Comparison of ENCODE assay signal across 13 cellular contexts in the genomic region with DNA sequence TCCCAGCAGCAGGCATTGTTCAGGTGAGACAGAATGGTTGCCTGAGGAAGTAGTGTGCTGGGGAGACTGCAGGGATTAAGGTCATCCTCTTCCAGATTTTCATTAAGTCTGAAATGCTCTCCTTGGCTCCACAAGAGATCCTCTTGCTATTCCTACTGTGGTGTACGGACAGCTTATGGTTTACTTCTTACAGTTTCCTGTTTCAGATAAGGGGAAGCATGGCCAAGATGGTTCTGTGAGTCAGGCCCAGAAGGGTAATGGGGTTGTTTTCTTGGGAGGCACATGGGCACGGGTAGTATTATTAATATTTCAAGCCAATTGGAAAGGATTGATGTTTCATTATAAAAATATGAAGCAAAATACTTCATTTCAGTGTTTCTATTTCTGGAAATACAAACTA. TPM values are rescaled to one million over a fixed set of nuclear protein-coding genes. Genes with fewer than 3 reads are reported as not detected.
DNase-seq lines count a peak whose midpoint lies in the region; ATAC-seq and TF ChIP-seq lines count a peak whose summit lies in the region.
"Had no signal": no experiment of that assay in that cellular context is flagged by ENCODE, and none has a peak within 500 bp of the region (broad histone marks: within the 10 kb centered on the region; RNA-seq: fewer than 3 reads in every experiment).

No MANE protein-coding gene starts in this region.

- peaks cover 27% of the 10 kb centered on the region for H3K4me1 Mint-ChIP-seq in activated CD4-positive, alpha-beta T cell treated with anti-CD3 and anti-CD28 coated beads, Interleukin-2, amount 10 ng/mL, durations not matched to agents 7 days and 5 days
- H3K4me1 Mint-ChIP-seq in mesothelial cell of epicardium = peaks cover 27% of the 10 kb centered on the region

- WGBS in transverse colon (ENCODE audit: low coverage in 1 of 2), 2 donors = 56 to 60% methylated on average over 2 of the region's 2 CpGs

- H3K27me3 ChIP-seq in transverse colon (no peaks in the 10 kb centered on the region), Karpas-422 (ENCODE audit: low read length) (no peaks in the 10 kb centered on the region)

- CTCF ChIA-PET in activated CD4-positive, alpha-beta T cell treated with anti-CD3 and anti-CD28 coated beads, Interleukin-2, amount 10 ng/mL, durations not matched to agents 7 days and 5 days (lab: Charles Lee) = interaction anchor here (1.0 kb wide), 2 partner anchors 15 to 64 kb away, joined by 3 to 4 read pairs; no protein-coding TSS in a partner anchor

- H3K36me3 ChIP-seq in transverse colon (peaks cover 0 to 5% (median 0%) of the 10 kb centered on the region in 4 donors), Karpas-422 (ENCODE audit: insufficient read depth, low read length) (no peaks in the 10 kb centered on the region)

- H3K4me3 ChIP-seq in choroid plexus epithelial cell (ENCODE audit: low read depth, low read length) (no peak overlapping the region), transverse colon (no peak overlapping the region), Karpas-422 (ENCODE audit: low read length) (no peak overlapping the region)

- no peaks in the 10 kb centered on the region for H4K20me1 ChIP-seq in Karpas-422 (ENCODE audit: insufficient read depth, low read depth, low read length)

- H3K9me2 ChIP-seq in Karpas-422 (replicated peaks; ENCODE audit: insufficient read depth, low read length) = no peaks in the 10 kb centered on the region

- H3K79me2 ChIP-seq in Karpas-422 (ENCODE audit: low read length) = no peaks in the 10 kb centered on the region

- no peak overlapping the region for H3K9ac ChIP-seq in Karpas-422 (ENCODE audit: low read length)

- no peak overlapping the region for H2AFZ ChIP-seq in Karpas-422 (ENCODE audit: low read length)

- peak overlapping the region; percentile 62 for H3K27ac Mint-ChIP-seq in activated CD4-positive, alpha-beta T cell treated with anti-CD3 and anti-CD28 coated beads, Interleukin-2, amount 10 ng/mL, durations not matched to agents 7 days and 5 days
- H3K27ac Mint-ChIP-seq in mesothelial cell of epicardium = peak overlapping the region; percentile 82

- TF ChIP-seq EP300 in transverse colon (IDR thresholded peaks at IDR 0.05; ENCODE audit: low read depth) = no peak

- peaks cover 0 to 13% (median 2%) of the 10 kb centered on the region in 4 donors for H3K4me1 ChIP-seq in transverse colon
- peaks cover 6% of the 10 kb centered on the region; the same call in 1 of the 2 replicates for H3K4me1 ChIP-seq in Karpas-422 (ENCODE audit: low read length)

- TF ChIP-seq POLR2A in transverse colon (IDR thresholded peaks at IDR 0.05) = no peak

- DNase-seq in activated CD4-positive, alpha-beta T cell treated with anti-CD3 and anti-CD28 coated beads, Interleukin-2, amount 10 ng/mL, durations not matched to agents 7 days and 5 days = no peak
- no peak for DNase-seq in activated CD4-positive, alpha-beta T cell treated with anti-CD3 and anti-CD28 coated beads, Interleukin-2, amount 50 U/mL, for 1 hour
- DNase-seq in choroid plexus epithelial cell (ENCODE audit: low read depth) = peak; percentile 64
- DNase-seq in mesothelial cell of epicardium (ENCODE audit: low spot score in 2 of 2, unreplicated experiment in 2 of 2) = no peak
- DNase-seq in transverse colon = no peak
- DNase-seq in Karpas-422 = no peak
- no peak for DNase-seq in AG08395 (ENCODE audit: low spot score)
- DNase-seq: activated effector memory CD4-positive, alpha-beta T cell treated with Interleukin-2 at 50 U/mL for 16 hours; effector memory CD4-positive, alpha-beta T cell; NCI-H1436; NK-92 treated with Interleukin-12 subunit alpha and Interleukin-12 subunit beta, amount 100 ng/mL, for 24 hours; posterior cingulate gyrus had no signal

- in situ Hi-C loops in transverse colon (cut with MboI; ENCODE audit: low pct_ligation_motif_present in 1 of 4, low pct_unique_long_range_greater_than_20kb in 1 of 4, low sequenced_read_pairs in 3 of 4) = loop anchor here in 3 of 4 donors (5.0 kb wide), 2 partner anchors 68 to 112 kb away; no protein-coding TSS in a partner anchor

- intact Hi-C loops in transverse colon (cut with DNase I; ENCODE audit: low total_unique reads) = loop anchor here (2.0 to 10.0 kb wide), 2 partner anchors 67 to 115 kb away; no protein-coding TSS in a partner anchor

- no peak for TF ChIP-seq CTCF in choroid plexus epithelial cell (conservative IDR thresholded peaks at IDR 0.05; ENCODE audit: low read depth, low read length)
- TF ChIP-seq CTCF in mesothelial cell of epicardium (IDR thresholded peaks at IDR 0.05; ENCODE audit: unreplicated experiment) = no peak
- no peak for TF ChIP-seq CTCF in transverse colon (IDR thresholded peaks at IDR 0.05)

- no peaks in the 10 kb centered on the region for H3K9me3 Mint-ChIP-seq in activated CD4-positive, alpha-beta T cell treated with anti-CD3 and anti-CD28 coated beads, Interleukin-2, amount 10 ng/mL, durations not matched to agents 7 days and 5 days
- H3K9me3 Mint-ChIP-seq in mesothelial cell of epicardium = no peaks in the 10 kb centered on the region

- no peak for ATAC-seq in GM18870 (IDR thresholded peaks at IDR 0.05; ENCODE audit: unreplicated experiment)

- no peak overlapping the region for H3K4me3 Mint-ChIP-seq in activated CD4-positive, alpha-beta T cell treated with anti-CD3 and anti-CD28 coated beads, Interleukin-2, amount 10 ng/mL, durations not matched to agents 7 days and 5 days
- no peak overlapping the region for H3K4me3 Mint-ChIP-seq in mesothelial cell of epicardium

- H3K36me3 Mint-ChIP-seq in activated CD4-positive, alpha-beta T cell treated with anti-CD3 and anti-CD28 coated beads, Interleukin-2, amount 10 ng/mL, durations not matched to agents 7 days and 5 days (ENCODE audit: low read depth) = no peaks in the 10 kb centered on the region
- peaks cover 22% of the 10 kb centered on the region for H3K36me3 Mint-ChIP-seq in mesothelial cell of epicardium

- H3K27me3 Mint-ChIP-seq in activated CD4-positive, alpha-beta T cell treated with anti-CD3 and anti-CD28 coated beads, Interleukin-2, amount 10 ng/mL, durations not matched to agents 7 days and 5 days = no peaks in the 10 kb centered on the region
- no peaks in the 10 kb centered on the region for H3K27me3 Mint-ChIP-seq in mesothelial cell of epicardium (ENCODE audit: low read depth)

- H3K27ac ChIP-seq in transverse colon (peak overlapping the region in 3 of 4 donors; percentile 5 to 58 (median 44)), Karpas-422 (ENCODE audit: low read length) (no peak overlapping the region)

- H3K9me3 ChIP-seq in transverse colon (no peaks in the 10 kb centered on the region), Karpas-422 (ENCODE audit: low read length) (no peaks in the 10 kb centered on the region)

- POLR2A ChIA-PET in activated CD4-positive, alpha-beta T cell treated with anti-CD3 and anti-CD28 coated beads, Interleukin-2, amount 10 ng/mL, durations not matched to agents 7 days and 5 days (lab: Charles Lee) = no interaction called here

- H3K4me2 ChIP-seq in Karpas-422 (ENCODE audit: low read depth, low read length, poor library complexity, severe bottlenecking) = no peak overlapping the region

RNA-seq across cellular contexts. Expression of a gene that starts 42.9 kb away (rescaled TPM):
- total RNA-seq in activated CD4-positive, alpha-beta T cell treated with anti-CD3 and anti-CD28 coated beads, Interleukin-2, amount 10 ng/mL, durations not matched to agents 7 days and 5 days = 10 to 100 TPM; 60.2 to 61.1 TPM
- total RNA-seq in mesothelial cell of epicardium (14.8 to 19.8 TPM (median 17.9 TPM) in 3 replicates), transverse colon (100 to 1,000 TPM in 1 of 4 donors, 10 to 100 TPM in 3; 50.5 to 112 (median 64.4) TPM)
- 16.3 and 18.0 TPM in 2 replicates for total RNA-seq in Karpas-422 (2014; rRNA removed; shearing (Covaris generic); ENCODE audit: low replicate concordance)

RNA-seq across cellular contexts. Expression of a gene that starts 48.5 kb away (rescaled TPM):
- total RNA-seq in activated CD4-positive, alpha-beta T cell treated with anti-CD3 and anti-CD28 coated beads, Interleukin-2, amount 10 ng/mL, durations not matched to agents 7 days and 5 days = 1 to 10 TPM in 1 of 2 experiments, under 1 TPM in 1; 0.74 to 1.4 TPM
- total RNA-seq in mesothelial cell of epicardium (146 to 154 TPM (median 153 TPM) in 3 replicates), transverse colon (100 to 1,000 TPM in 1 of 4 donors, 10 to 100 TPM in 3; 53.0 to 143 (median 84.2) TPM)
- total RNA-seq in Karpas-422 (2014; rRNA removed; shearing (Covaris generic); ENCODE audit: low replicate concordance) = 0.97 and 1.5 TPM in 2 replicates

Comparison
In these comparisons a context has a peak if more than half of its experiments do, and no peak if none do; other contexts are left out.
1. RNA of a gene that starts 48.5 kb away (total RNA-seq): 146 to 154 TPM in mesothelial cell of epicardium and 53.0 to 143 TPM in transverse colon; 0.97 to 1.5 TPM in Karpas-422 and 0.74 to 1.4 TPM in activated CD4-positive, alpha-beta T cell treated with anti-CD3 and anti-CD28 coated beads, Interleukin-2, amount 10 ng/mL, durations not matched to agents 7 days and 5 days; every median in the first group is over 10 times any median in the second.